ENCODE assay signal across 1 cellular context in the genomic region with DNA sequence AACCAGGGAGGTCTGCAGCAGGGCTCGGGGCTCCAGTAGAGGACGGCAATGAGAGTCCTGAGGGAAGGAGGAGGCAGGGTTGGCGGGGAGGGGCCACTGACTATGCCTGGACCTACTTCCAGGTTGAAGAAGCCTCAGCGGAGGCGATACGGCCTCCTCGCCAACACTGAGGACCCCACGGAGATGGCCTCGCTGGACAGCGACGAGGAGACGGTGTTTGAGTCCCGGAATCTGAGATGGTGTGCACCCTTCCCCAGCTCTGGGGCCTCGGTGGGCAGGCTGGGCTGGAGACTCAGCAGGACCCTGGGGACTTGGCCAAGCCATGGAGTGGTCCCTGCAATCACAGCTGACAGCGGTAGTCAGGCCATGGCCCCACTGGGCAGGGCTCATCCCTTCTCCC.
TF ChIP-seq lines count a peak whose summit lies in the region.

No MANE protein-coding gene starts in this region.

TF ChIP-seq in GM12878, 131 proteins besides CTCF, POLR2A, EP300 and RAD21:
- TF ChIP-seq TCF3 (IDR thresholded peaks at IDR 0.05; ENCODE audit: borderline replicate concordance, insufficient read depth, low read depth, low read length) (no peak), YBX1 (IDR thresholded peaks at IDR 0.05) (no peak), ESRRA (IDR thresholded peaks at IDR 0.05; ENCODE audit: low read length) (no peak), FOXK2 (IDR thresholded peaks at IDR 0.05) (no peak), CBFB (IDR thresholded peaks at IDR 0.05; ENCODE audit: low read depth) (no peak), NFXL1 (IDR thresholded peaks at IDR 0.05; ENCODE audit: borderline replicate concordance) (no peak), FOS (IDR thresholded peaks at IDR 0.05; ENCODE audit: borderline replicate concordance, extremely low read depth, insufficient read length) (no peak), TARDBP (IDR thresholded peaks at IDR 0.05; ENCODE audit: borderline replicate concordance) (no peak), SIX5 (IDR thresholded peaks at IDR 0.05; ENCODE audit: low read depth, low read length, severe bottlenecking) (no peak)
